8 cellular contexts compared by ENCODE assay signal in the genomic region with DNA sequence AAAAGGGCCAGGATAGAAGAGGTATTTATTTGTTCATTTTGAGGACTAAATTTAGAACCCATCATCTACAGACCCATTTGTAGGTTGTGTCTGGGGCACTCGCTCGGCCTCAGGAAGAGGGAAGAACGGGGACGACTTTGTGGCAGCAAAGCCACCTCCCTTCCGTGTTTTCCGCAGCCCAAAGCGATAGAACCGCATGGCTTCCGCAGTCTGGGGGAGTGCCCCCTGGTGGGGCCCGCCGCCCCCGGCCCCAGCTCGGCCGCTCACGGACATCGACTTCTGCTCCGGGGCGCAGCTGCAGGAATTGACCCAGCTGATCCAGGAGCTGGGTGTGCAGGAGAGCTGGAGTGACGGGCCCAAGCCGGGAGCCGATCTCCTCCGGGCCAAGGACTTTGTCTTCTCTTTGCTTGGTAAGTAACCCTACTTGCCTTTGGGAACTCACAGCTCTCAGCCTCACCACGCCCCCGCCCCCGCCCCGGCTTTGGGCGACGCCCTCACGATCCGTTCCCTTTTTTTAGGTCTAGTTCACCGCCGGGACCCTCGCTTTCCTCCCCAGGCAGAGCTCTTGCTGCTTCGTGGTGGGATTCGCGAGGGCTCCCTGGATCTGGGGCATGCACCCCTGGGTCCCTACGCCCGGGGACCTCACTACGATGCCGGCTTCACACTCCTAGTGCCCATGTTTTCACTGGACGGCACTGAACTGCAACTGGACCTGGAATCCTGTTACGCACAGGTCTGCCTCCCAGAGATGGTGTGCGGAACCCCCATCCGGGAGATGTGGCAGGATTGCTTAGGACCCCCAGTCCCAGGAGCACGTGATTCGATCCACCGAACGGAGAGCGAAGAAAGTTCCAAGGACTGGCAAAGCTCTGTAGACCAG. TPM values are rescaled to one million over a fixed set of nuclear protein-coding genes. Genes with fewer than 3 reads are reported as not detected.
DNase-seq lines count a peak whose midpoint lies in the region; ATAC-seq and TF ChIP-seq lines count a peak whose summit lies in the region.

No MANE protein-coding gene starts in this region.

- peaks cover 37% of the 10 kb centered on the region for H3K4me1 Mint-ChIP-seq in activated naive CD8-positive, alpha-beta T cell (ENCODE audit: low read depth)

- ATAC-seq in HG03139 (IDR thresholded peaks at IDR 0.05; ENCODE audit: unreplicated experiment) (peak; percentile 20), HG02798 (IDR thresholded peaks at IDR 0.05; ENCODE audit: poor library complexity, unreplicated experiment) (no peak)

- no peaks in the 10 kb centered on the region for H3K9me3 Mint-ChIP-seq in activated naive CD8-positive, alpha-beta T cell (ENCODE audit: low read depth)

- H3K27me3 ChIP-seq in iPS DF 6.9 (ENCODE audit: control insufficient read depth, insufficient read depth, low read length), result no peaks in the 10 kb centered on the region; the same call in 1 of the 2 replicates
- H3K27me3 ChIP-seq in spleen (replicated peaks in 1 of 7), result peaks cover 0 to 37% (median 26%) of the 10 kb centered on the region in 7 donors

- peak in 10 of 11 experiments; percentile 12 to 56 (median 41) for TF ChIP-seq CTCF in spleen (IDR thresholded peaks at IDR 0.05 in 8 of 11, conservative IDR thresholded peaks at IDR 0.05 in 3 of 11)

- H3K36me3 ChIP-seq in SK-N-MC (ENCODE audit: insufficient read depth, low read length) (no peaks in the 10 kb centered on the region), iPS DF 6.9 (ENCODE audit: control insufficient read depth, insufficient read depth, low read length) (no peaks in the 10 kb centered on the region), spleen (no peaks in the 10 kb centered on the region)

- WGBS in iPS DF 6.9 (ENCODE audit: insufficient coverage, insufficient read length), result no CpG with 5 or more reads among the region's 49 CpGs
- WGBS in spleen, 5 donors, result 5 to 9% (median 9%) methylated on average over 40 to 49 of the region's 49 CpGs

- no peaks in the 10 kb centered on the region for H3K4me1 ChIP-seq in iPS DF 6.9 (ENCODE audit: control insufficient read depth, insufficient read depth, low read length)
- H3K4me1 ChIP-seq in spleen, result peaks cover 31 to 63% (median 56%) of the 10 kb centered on the region in 6 donors

- H3K4me3 ChIP-seq in SK-N-MC (peak overlapping the region; percentile 93), iPS DF 6.9 (ENCODE audit: low read length) (peak overlapping the region; percentile 65; the same call in 1 of the 2 replicates), spleen (peak overlapping the region; percentile 62 to 84 (median 72))

- H3K4me3 Mint-ChIP-seq in activated naive CD8-positive, alpha-beta T cell, result peak overlapping the region; percentile 94

- intact Hi-C loops in spleen (cut with DNase I; ENCODE audit: low total_unique reads), result loop anchor here (5.0 kb wide), 2 partner anchors 79 to 126 kb away; a partner anchor contains a TSS

- H3K27me3 Mint-ChIP-seq in activated naive CD8-positive, alpha-beta T cell, result peaks cover 5% of the 10 kb centered on the region

- DNase-seq in SK-N-MC (ENCODE audit: low read depth, low spot score), result no peak
- no peak for DNase-seq in iPS DF 6.9 (ENCODE audit: low read depth, low spot score)
- peak; percentile 90 for DNase-seq in spleen
- no peak for DNase-seq in superior temporal gyrus (ENCODE audit: extremely low spot score)

- peak overlapping the region; percentile 92 for H3K27ac Mint-ChIP-seq in activated naive CD8-positive, alpha-beta T cell

- peak overlapping the region; percentile 67 for H3K9ac ChIP-seq in SK-N-MC (ENCODE audit: insufficient read length)

- H3K9me3 ChIP-seq in SK-N-MC (ENCODE audit: low read depth, low read length), result no peaks in the 10 kb centered on the region
- H3K9me3 ChIP-seq in iPS DF 6.9 (ENCODE audit: control insufficient read depth, insufficient read depth, low read length), result no peaks in the 10 kb centered on the region
- H3K9me3 ChIP-seq in spleen, result no peaks in the 10 kb centered on the region

- H3K27ac ChIP-seq in SK-N-MC, result peak overlapping the region; percentile 67
- H3K27ac ChIP-seq in iPS DF 6.9 (ENCODE audit: low read length), result no peak overlapping the region
- peak overlapping the region; percentile 78 to 93 (median 87) for H3K27ac ChIP-seq in spleen

- H3K36me3 Mint-ChIP-seq in activated naive CD8-positive, alpha-beta T cell, result no peaks in the 10 kb centered on the region

- in situ Hi-C loops in GM18951 (cut with MboI; ENCODE audit: low sequenced_read_pairs, unreplicated experiment), result no loop called here

- TF ChIP-seq POLR2A in GM18951 (IDR thresholded peaks at IDR 0.05; ENCODE audit: extremely low read depth, insufficient read depth, insufficient read length) (peak; percentile 39), spleen (IDR thresholded peaks at IDR 0.05) (no peak)

RNA-seq across cellular contexts. Expression of a gene that starts 0.7 kb away (rescaled TPM):
- 10 to 100 TPM in 5 of 7 donors, 1 to 10 TPM in 2; 7.1 to 17.4 (median 10.9) TPM for total RNA-seq in spleen
- 1 to 10 TPM; 4.7 to 9.8 (median 7.8) TPM for polyA plus RNA-seq in spleen

RNA-seq across cellular contexts. Expression of a gene that starts 3.4 kb away (rescaled TPM):
- total RNA-seq in spleen, result 1 to 10 TPM; 1.0 to 5.5 (median 3.2) TPM
- polyA plus RNA-seq in spleen, result 1 to 10 TPM; 1.5 to 3.5 (median 2.0) TPM

RNA-seq across cellular contexts. Expression of a gene that starts 7.3 kb away (rescaled TPM):
- not detected for total RNA-seq in spleen
- not detected for polyA plus RNA-seq in spleen

RNA-seq across cellular contexts. Expression of a gene that starts 8.9 kb away (rescaled TPM):
- 10 to 100 TPM in 5 of 7 donors, 1 to 10 TPM in 2; 7.3 to 12.9 (median 11.4) TPM for total RNA-seq in spleen
- 10 to 100 TPM in 2 of 3 donors, 1 to 10 TPM in 1; 7.3 to 12.4 (median 11.1) TPM for polyA plus RNA-seq in spleen

RNA-seq across cellular contexts. Expression of a gene that starts 10.5 kb away (rescaled TPM):
- total RNA-seq in spleen, result not detected
- polyA plus RNA-seq in spleen, result not detected
